14 cellular contexts compared by ENCODE assay signal in genomic region chr11:77672276-77672675, GRCh38. TPM values are rescaled to one million over a fixed set of nuclear protein-coding genes. Genes with fewer than 3 reads are reported as not detected.
DNase-seq lines count a peak whose midpoint lies in the region; ATAC-seq and TF ChIP-seq lines count a peak whose summit lies in the region.
"Had no signal": no experiment of that assay in that cellular context is flagged by ENCODE, and none has a peak within 500 bp of the region (broad histone marks: within the 10 kb centered on the region; RNA-seq: fewer than 3 reads in every experiment).

No MANE protein-coding gene starts in this region.

- no peak overlapping the region for H2AK5ac ChIP-seq in trophoblast cell (ENCODE audit: low read length)

- no peak for ATAC-seq in HG03175 (IDR thresholded peaks at IDR 0.05; ENCODE audit: unreplicated experiment)
- ATAC-seq: stimulated activated memory B cell treated with anti-CD40 and anti-IgM and Interleukin-4, amounts not matched to agents 10 μg/mL and 1 μg/mL and 100 μg/mL, for 72 hours had no signal

- peak; percentile 22 for DNase-seq in D341Med (ENCODE audit: low spot score)
- peak; percentile 98 for DNase-seq in M059J (ENCODE audit: low read depth)
- peak; percentile 33 for DNase-seq in epithelial cell of proximal tubule (ENCODE audit: low read depth)
- DNase-seq in trophoblast cell = peak; percentile 13 to 21
- DNase-seq in mucosa of gallbladder (ENCODE audit: low spot score) = no peak
- DNase-seq in HPDE6-E6E7 (ENCODE audit: extremely low spot score) = no peak
- DNase-seq in NCI-H2196 treated with DMSO at 0.1 percent for 48 hours (lab: John Stamatoyannopoulos, UW; ENCODE audit: unreplicated experiment) = no peak
- DNase-seq: activated CD4-positive, CD25-positive, alpha-beta regulatory T cell; activated gamma-delta T cell treated with Interleukin-2 at 50 U/mL for 16 hours; DMS79; KG1; naive B cell had no signal

- no peak overlapping the region for H4K8ac ChIP-seq in trophoblast cell (ENCODE audit: low read depth, low read length)

- H3K4me3 ChIP-seq in epithelial cell of proximal tubule (ENCODE audit: low read depth, low read length) = no peak overlapping the region
- no peak overlapping the region for H3K4me3 ChIP-seq in trophoblast cell (ENCODE audit: low read depth, low read length)

- H3K9ac ChIP-seq in trophoblast cell (ENCODE audit: low read length) = no peak overlapping the region

- H3K4me1 ChIP-seq in trophoblast cell (ENCODE audit: control insufficient read depth in 1 of 2, insufficient read depth in 2 of 2, low read length in 2 of 2) = no peaks in the 10 kb centered on the region

- H2BK12ac ChIP-seq in trophoblast cell (ENCODE audit: low read length) = no peak overlapping the region

- H3K27me3 ChIP-seq in trophoblast cell (ENCODE audit: insufficient read depth, low read length) = no peaks in the 10 kb centered on the region

- TF ChIP-seq CTCF in epithelial cell of proximal tubule (conservative IDR thresholded peaks at IDR 0.05; ENCODE audit: low read depth, low read length) = no peak

- no peak overlapping the region for H4K12ac ChIP-seq in trophoblast cell (ENCODE audit: low read depth, low read length)

- H3K4ac ChIP-seq in trophoblast cell (ENCODE audit: low read depth, low read length) = no peak overlapping the region

- no peak overlapping the region for H4K91ac ChIP-seq in trophoblast cell (ENCODE audit: low read depth, low read length)

- H3K9me3 ChIP-seq in trophoblast cell (ENCODE audit: insufficient read depth, low read depth, low read length) = no peaks in the 10 kb centered on the region

- H3K36me3 ChIP-seq in trophoblast cell (ENCODE audit: control insufficient read depth in 1 of 2, insufficient read depth in 2 of 2, low read length in 2 of 2) = peaks cover 25% of the 10 kb centered on the region in 2 experiments

- no peaks in the 10 kb centered on the region for H3K79me1 ChIP-seq in trophoblast cell (ENCODE audit: low read length)

- no CpG with 5 or more reads among the region's 1 CpG for WGBS in trophoblast cell (ENCODE audit: extremely low coverage, insufficient coverage, insufficient read length)

- H3K18ac ChIP-seq in trophoblast cell (ENCODE audit: low read length) = no peak overlapping the region

- H3K14ac ChIP-seq in trophoblast cell (ENCODE audit: low read length) = no peak overlapping the region

- no peak overlapping the region for H3K4me2 ChIP-seq in trophoblast cell (ENCODE audit: low read length)

- H2AFZ ChIP-seq in trophoblast cell (ENCODE audit: insufficient read depth, low read length, poor library complexity) = no peak overlapping the region

- no peak overlapping the region for H2BK120ac ChIP-seq in trophoblast cell (ENCODE audit: insufficient read depth, low read length, poor library complexity)

- H2BK5ac ChIP-seq in trophoblast cell (ENCODE audit: low read depth, low read length, poor library complexity) = no peak overlapping the region

- no peak overlapping the region for H3K23ac ChIP-seq in trophoblast cell (ENCODE audit: low read length)

- H3K27ac ChIP-seq in trophoblast cell (ENCODE audit: low read depth, low read length) = no peak overlapping the region

- H3K79me2 ChIP-seq in trophoblast cell (ENCODE audit: control insufficient read depth, insufficient read depth, low read length, poor library complexity) = no peaks in the 10 kb centered on the region

RNA-seq across cellular contexts. Expression of gene CLNS1A, which starts 34.7 kb away (rescaled TPM):
- total RNA-seq in M059J (2014; rRNA removed; shearing (Covaris generic)) = 135 and 150 TPM in 2 replicates
- total RNA-seq in epithelial cell of proximal tubule (112 and 162 TPM in 2 replicates), mucosa of gallbladder (75.2 TPM)
- polyA plus RNA-seq in trophoblast cell (2013) = 39.1 and 39.6 TPM in 2 replicates

Comparison
In these comparisons a context has a peak if more than half of its experiments do, and no peak if none do; other contexts are left out.
1. DNase-seq: peak in D341Med (single experiment), M059J (single experiment), epithelial cell of proximal tubule (single experiment) and trophoblast cell (2 of 2); none in mucosa of gallbladder (single experiment), HPDE6-E6E7 (single experiment) and NCI-H2196 treated with DMSO at 0.1 percent for 48 hours (single experiment).